In genomic region chr19:10001899-10002298, GRCh38 we compare ENCODE assay signal across 11 cellular contexts. TPM values are rescaled to one million over a fixed set of nuclear protein-coding genes. Genes with fewer than 3 reads are reported as not detected.
DNase-seq lines count a peak whose midpoint lies in the region; ATAC-seq, FAIRE-seq and TF ChIP-seq lines count a peak whose summit lies in the region.
"Had no signal": no experiment of that assay in that cellular context is flagged by ENCODE, and none has a peak within 500 bp of the region (broad histone marks: within the 10 kb centered on the region; RNA-seq: fewer than 3 reads in every experiment).

No MANE protein-coding gene starts in this region.

- H3K27me3 ChIP-seq in HL-60 (ENCODE audit: insufficient read depth, poor library complexity, severe bottlenecking): no peaks in the 10 kb centered on the region

- no peak overlapping the region for H3K27ac ChIP-seq in HL-60 (replicated peaks)
- H3K27ac ChIP-seq: VCaP had no signal

- H3K4me3 ChIP-seq in HL-60 (replicated peaks; ENCODE audit: insufficient read depth, low read length): no peak overlapping the region
- H3K4me3 ChIP-seq in cardiac fibroblast (replicated peaks in 1 of 2; ENCODE audit: low read depth in 2 of 2, low read length in 2 of 2): no peak overlapping the region

- ATAC-seq in GM21447 (IDR thresholded peaks at IDR 0.05; ENCODE audit: unreplicated experiment) (no peak), GM21390 (IDR thresholded peaks at IDR 0.05; ENCODE audit: unreplicated experiment) (no peak)

- FAIRE-seq in D721Med (lab: Jason Lieb, UNC): no peak

- DNase-seq in D721Med (ENCODE audit: insufficient read length, low spot score): no peak
- no peak for DNase-seq in HL-60 (ENCODE audit: low read depth in 1 of 2, low spot score in 1 of 2)
- peak; percentile 14 to 59 for DNase-seq in cardiac fibroblast (ENCODE audit: low read depth in 2 of 2)
- peak; percentile 33 for DNase-seq in mucosa of gallbladder (ENCODE audit: low spot score)
- no peak for DNase-seq in COR-L47 (lab: John Stamatoyannopoulos, UW)
- no peak for DNase-seq in AG08395 (ENCODE audit: low spot score)

- peak; percentile 15 for TF ChIP-seq CTCF in D721Med (IDR thresholded peaks at IDR 0.05; ENCODE audit: insufficient read depth, missing control alignments)
- TF ChIP-seq CTCF in HL-60 (IDR thresholded peaks at IDR 0.05; ENCODE audit: insufficient read depth, low read length): peak; percentile 2
- TF ChIP-seq CTCF in cardiac fibroblast (IDR thresholded peaks at IDR 0.05; ENCODE audit: low read depth, low read length): peak; percentile 70

RNA-seq across cellular contexts. Expression of gene COL5A3, which starts 8.4 kb away (rescaled TPM):
- total RNA-seq in mucosa of gallbladder: 5.9 TPM
- total RNA-seq: HT1080 had no signal

RNA-seq across cellular contexts. Expression of gene RDH8, which starts 11.4 kb away (rescaled TPM):
- total RNA-seq in mucosa of gallbladder: not detected
- total RNA-seq: dermis microvascular lymphatic vessel endothelial cell, HT1080 had no signal

Comparison
In these comparisons a context has a peak if more than half of its experiments do, and no peak if none do; other contexts are left out.
1. DNase-seq: peak in cardiac fibroblast (2 of 2) and mucosa of gallbladder (single experiment); none in D721Med (single experiment), HL-60 (0 of 2), COR-L47 (single experiment) and AG08395 (single experiment).
2. CTCF ChIP-seq: peak in every context shown above with its lines; median percentile 70 in cardiac fibroblast; 15 in D721Med; 2 in HL-60.